In the genomic region with DNA sequence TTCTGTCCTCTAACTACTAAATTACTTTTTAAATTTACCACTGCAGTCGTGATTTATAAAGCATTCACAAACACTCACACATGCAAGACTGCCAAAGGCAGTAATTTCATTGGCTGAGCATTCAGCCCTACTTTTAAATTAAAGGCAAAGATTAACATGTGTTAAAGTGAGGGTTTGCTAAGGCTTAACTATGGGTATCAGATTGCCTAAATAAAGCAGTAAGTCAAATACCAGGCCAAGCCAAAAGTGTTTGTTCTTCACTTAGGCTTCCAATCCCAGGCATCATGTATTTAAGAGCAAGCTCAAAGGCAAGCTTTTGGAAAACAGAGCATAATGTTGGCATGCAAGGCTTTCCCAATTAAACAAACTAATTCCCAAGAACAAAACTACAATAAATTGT, we compare ENCODE assay signal across 24 cellular contexts.
DNase-seq lines count a peak whose midpoint lies in the region; ATAC-seq and TF ChIP-seq lines count a peak whose summit lies in the region.
"Had no signal": no experiment of that assay in that cellular context is flagged by ENCODE, and none has a peak within 500 bp of the region (broad histone marks: within the 10 kb centered on the region; RNA-seq: fewer than 3 reads in every experiment).

No MANE protein-coding gene starts in this region.

- intact Hi-C loops in HCT116 (cut with micrococcal nuclease) = no loop called here
- intact Hi-C loops in left lung (cut with DNase I) = no loop called here

- no peak overlapping the region for H3K27ac ChIP-seq in HCT116 (ENCODE audit: low read depth, low read length)
- peak overlapping the region in 1 of 2 donors; percentile 65 for H3K27ac ChIP-seq in left lung
- H3K27ac ChIP-seq: heart right ventricle, SJSA1, thoracic aorta had no signal

- no TSS peak for BruUV-seq in HCT116 (replicated peaks; lab: Mats Ljungman, UMichigan)

- H2AFZ ChIP-seq in HCT116 (ENCODE audit: low read depth, low read length, poor library complexity, severe bottlenecking) = peak overlapping the region; percentile 12

- H3K9ac ChIP-seq in HCT116 (ENCODE audit: low read length) = no peak overlapping the region

- no peaks in the 10 kb centered on the region for H4K20me1 ChIP-seq in HCT116 (ENCODE audit: insufficient read depth)

- TF ChIP-seq POLR2A in HCT116 (IDR thresholded peaks at IDR 0.05; ENCODE audit: borderline replicate concordance, extremely low read depth, insufficient read depth, insufficient read length) = no peak

- RAD21 ChIA-PET in HCT116 (lab: Charles Lee; ENCODE audit: low non-redundant PET in 1 of 2, low total read pairs in 2 of 2, uncharacterized antibody in 2 of 2, unreplicated experiment in 2 of 2) = no interaction called here

- no peaks in the 10 kb centered on the region for H3K27me3 ChIP-seq in HCT116 (ENCODE audit: insufficient read depth, low read length)
- no peaks in the 10 kb centered on the region for H3K27me3 ChIP-seq in left lung
- H3K27me3 ChIP-seq: heart right ventricle, SJSA1 had no signal

- H3K9me2 ChIP-seq in HCT116 (ENCODE audit: insufficient read depth) = no peaks in the 10 kb centered on the region

- no peaks in the 10 kb centered on the region for H3K79me2 ChIP-seq in HCT116 (ENCODE audit: insufficient read depth, low read length)

- CTCF ChIA-PET in HCT116 (lab: Charles Lee) = no interaction called here

- ATAC-seq in HCT116 (no peak), left lung (peak; percentile 86), HG03378 (IDR thresholded peaks at IDR 0.05; ENCODE audit: unreplicated experiment) (no peak), HG02870 (IDR thresholded peaks at IDR 0.05; ENCODE audit: unreplicated experiment) (no peak), HG03442 (IDR thresholded peaks at IDR 0.05; ENCODE audit: unreplicated experiment) (no peak)
- ATAC-seq: activated CD8-positive, alpha-beta T cell treated with anti-CD3 and anti-CD28 coated beads for 36 hours; effector memory CD8-positive, alpha-beta T cell; heart right ventricle; right cardiac atrium; stimulated activated memory B cell treated with anti-CD40 and anti-IgM and Interleukin-4, amounts not matched to agents 10 μg/mL and 1 μg/mL and 100 μg/mL, for 72 hours; T-helper 17 cell had no signal

- TF ChIP-seq RAD21 in HCT116 (IDR thresholded peaks at IDR 0.05; ENCODE audit: low read depth) = no peak

- H3K4me3 ChIP-seq in AG10803 (ENCODE audit: low read length) (no peak overlapping the region), HCT116 (replicated peaks in 1 of 2; ENCODE audit: low read depth in 1 of 2, low read length in 2 of 2) (no peak overlapping the region), left lung (no peak overlapping the region)
- H3K4me3 ChIP-seq: heart right ventricle, SJSA1, thoracic aorta had no signal

- H3K36me3 ChIP-seq in HCT116 (ENCODE audit: control insufficient read depth in 1 of 2, insufficient read depth in 2 of 2, low read length in 2 of 2) = no peaks in the 10 kb centered on the region
- no peaks in the 10 kb centered on the region for H3K36me3 ChIP-seq in left lung
- H3K36me3 ChIP-seq: heart right ventricle, SJSA1, thoracic aorta had no signal

- DNase-seq in AG10803 (ENCODE audit: low read depth) = peak; percentile 36
- no peak for DNase-seq in HCT116 (ENCODE audit: low read depth, low spot score)
- peak; percentile 68 for DNase-seq in NCI-H774 (lab: John Stamatoyannopoulos, UW)
- DNase-seq in left lung = no peak
- DNase-seq in LoVo (ENCODE audit: low spot score) = no peak
- DNase-seq: activated CD8-positive, alpha-beta T cell treated with anti-CD3 and anti-CD28 coated beads for 36 hours; activated naive CD4-positive, alpha-beta T cell treated with anti-CD3 and anti-CD28 coated beads for 36 hours; activated T-cell treated with anti-CD3 and anti-CD28 coated beads, Interleukin-2, amount 50 U/mL, for 24 hours; anterior cingulate cortex; CD8-positive, alpha-beta memory T cell; effector memory CD8-positive, alpha-beta T cell; heart right ventricle; immature natural killer cell; Karpas-422; NCI-H1048; NCI-H526; right cardiac atrium; T-helper 17 cell had no signal

- TF ChIP-seq CTCF in AG10803 (conservative IDR thresholded peaks at IDR 0.05; ENCODE audit: low read length) = no peak
- TF ChIP-seq CTCF in HCT116 (IDR thresholded peaks at IDR 0.05 in 2 of 3, conservative IDR thresholded peaks at IDR 0.05 in 1 of 3; ENCODE audit: borderline replicate concordance in 1 of 3, insufficient read depth in 1 of 3, low read depth in 2 of 3, low read length in 2 of 3) = no peak
- TF ChIP-seq CTCF in left lung (IDR thresholded peaks at IDR 0.05) = no peak

- POLR2A ChIA-PET in HCT116 (lab: Charles Lee) = no interaction called here

- H3K9me3 ChIP-seq in HCT116 (ENCODE audit: control insufficient read depth in 1 of 2, insufficient read depth in 1 of 2, low read depth in 1 of 2, low read length in 2 of 2) (no peaks in the 10 kb centered on the region), left lung (no peaks in the 10 kb centered on the region)
- H3K9me3 ChIP-seq: heart right ventricle, SJSA1, thoracic aorta had no signal

- H3K4me2 ChIP-seq in HCT116 (ENCODE audit: low read length) = no peak overlapping the region

- H3K4me1 ChIP-seq in HCT116 (ENCODE audit: control insufficient read depth in 1 of 2, insufficient read depth in 2 of 2, low read length in 2 of 2) (no peaks in the 10 kb centered on the region), left lung (peaks cover 0 to 7% of the 10 kb centered on the region in 2 donors)
- H3K4me1 ChIP-seq: heart right ventricle had no signal

TF ChIP-seq in HCT116, 20 proteins besides CTCF, POLR2A, EP300 and RAD21 (continues in another document):
- no peak for TF ChIP-seq SRF (IDR thresholded peaks at IDR 0.05; ENCODE audit: low read depth)
- TF ChIP-seq, protein P1, sequence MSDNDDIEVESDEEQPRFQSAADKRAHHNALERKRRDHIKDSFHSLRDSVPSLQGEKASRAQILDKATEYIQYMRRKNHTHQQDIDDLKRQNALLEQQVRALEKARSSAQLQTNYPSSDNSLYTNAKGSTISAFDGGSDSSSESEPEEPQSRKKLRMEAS (IDR thresholded peaks at IDR 0.05) = no peak
- TF ChIP-seq YY1 (IDR thresholded peaks at IDR 0.05; ENCODE audit: extremely low read depth, insufficient replicate concordance, low read depth, low read length) = no peak
- no peak for TF ChIP-seq EZH2 (IDR thresholded peaks at IDR 0.05)
- TF ChIP-seq EZH2phosphoT487 (IDR thresholded peaks at IDR 0.05; ENCODE audit: borderline replicate concordance) = no peak
- no peak for TF ChIP-seq CEBPB (IDR thresholded peaks at IDR 0.05; ENCODE audit: low read depth)
- TF ChIP-seq, protein P2, sequence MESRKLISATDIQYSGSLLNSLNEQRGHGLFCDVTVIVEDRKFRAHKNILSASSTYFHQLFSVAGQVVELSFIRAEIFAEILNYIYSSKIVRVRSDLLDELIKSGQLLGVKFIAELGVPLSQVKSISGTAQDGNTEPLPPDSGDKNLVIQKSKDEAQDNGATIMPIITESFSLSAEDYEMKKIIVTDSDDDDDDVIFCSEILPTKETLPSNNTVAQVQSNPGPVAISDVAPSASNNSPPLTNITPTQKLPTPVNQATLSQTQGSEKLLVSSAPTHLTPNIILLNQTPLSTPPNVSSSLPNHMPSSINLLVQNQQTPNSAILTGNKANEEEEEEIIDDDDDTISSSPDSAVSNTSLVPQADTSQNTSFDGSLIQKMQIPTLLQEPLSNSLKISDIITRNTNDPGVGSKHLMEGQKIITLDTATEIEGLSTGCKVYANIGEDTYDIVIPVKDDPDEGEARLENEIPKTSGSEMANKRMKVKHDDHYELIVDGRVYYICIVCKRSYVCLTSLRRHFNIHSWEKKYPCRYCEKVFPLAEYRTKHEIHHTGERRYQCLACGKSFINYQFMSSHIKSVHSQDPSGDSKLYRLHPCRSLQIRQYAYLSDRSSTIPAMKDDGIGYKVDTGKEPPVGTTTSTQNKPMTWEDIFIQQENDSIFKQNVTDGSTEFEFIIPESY (IDR thresholded peaks at IDR 0.05; ENCODE audit: extremely low read depth, insufficient replicate concordance, low read length) = no peak
- TF ChIP-seq ELF1 (IDR thresholded peaks at IDR 0.05; ENCODE audit: borderline replicate concordance, low read depth) = no peak
- no peak for TF ChIP-seq JUND (IDR thresholded peaks at IDR 0.05)
- no peak for TF ChIP-seq ZNF274 (IDR thresholded peaks at IDR 0.05; ENCODE audit: low read depth, low read length)
- TF ChIP-seq, protein P3, sequence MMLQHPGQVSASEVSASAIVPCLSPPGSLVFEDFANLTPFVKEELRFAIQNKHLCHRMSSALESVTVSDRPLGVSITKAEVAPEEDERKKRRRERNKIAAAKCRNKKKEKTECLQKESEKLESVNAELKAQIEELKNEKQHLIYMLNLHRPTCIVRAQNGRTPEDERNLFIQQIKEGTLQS (IDR thresholded peaks at IDR 0.05) = no peak
- TF ChIP-seq CBX3 (IDR thresholded peaks at IDR 0.05; ENCODE audit: low read depth) = no peak
- TF ChIP-seq, protein P4, sequence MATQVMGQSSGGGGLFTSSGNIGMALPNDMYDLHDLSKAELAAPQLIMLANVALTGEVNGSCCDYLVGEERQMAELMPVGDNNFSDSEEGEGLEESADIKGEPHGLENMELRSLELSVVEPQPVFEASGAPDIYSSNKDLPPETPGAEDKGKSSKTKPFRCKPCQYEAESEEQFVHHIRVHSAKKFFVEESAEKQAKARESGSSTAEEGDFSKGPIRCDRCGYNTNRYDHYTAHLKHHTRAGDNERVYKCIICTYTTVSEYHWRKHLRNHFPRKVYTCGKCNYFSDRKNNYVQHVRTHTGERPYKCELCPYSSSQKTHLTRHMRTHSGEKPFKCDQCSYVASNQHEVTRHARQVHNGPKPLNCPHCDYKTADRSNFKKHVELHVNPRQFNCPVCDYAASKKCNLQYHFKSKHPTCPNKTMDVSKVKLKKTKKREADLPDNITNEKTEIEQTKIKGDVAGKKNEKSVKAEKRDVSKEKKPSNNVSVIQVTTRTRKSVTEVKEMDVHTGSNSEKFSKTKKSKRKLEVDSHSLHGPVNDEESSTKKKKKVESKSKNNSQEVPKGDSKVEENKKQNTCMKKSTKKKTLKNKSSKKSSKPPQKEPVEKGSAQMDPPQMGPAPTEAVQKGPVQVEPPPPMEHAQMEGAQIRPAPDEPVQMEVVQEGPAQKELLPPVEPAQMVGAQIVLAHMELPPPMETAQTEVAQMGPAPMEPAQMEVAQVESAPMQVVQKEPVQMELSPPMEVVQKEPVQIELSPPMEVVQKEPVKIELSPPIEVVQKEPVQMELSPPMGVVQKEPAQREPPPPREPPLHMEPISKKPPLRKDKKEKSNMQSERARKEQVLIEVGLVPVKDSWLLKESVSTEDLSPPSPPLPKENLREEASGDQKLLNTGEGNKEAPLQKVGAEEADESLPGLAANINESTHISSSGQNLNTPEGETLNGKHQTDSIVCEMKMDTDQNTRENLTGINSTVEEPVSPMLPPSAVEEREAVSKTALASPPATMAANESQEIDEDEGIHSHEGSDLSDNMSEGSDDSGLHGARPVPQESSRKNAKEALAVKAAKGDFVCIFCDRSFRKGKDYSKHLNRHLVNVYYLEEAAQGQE (IDR thresholded peaks at IDR 0.05; ENCODE audit: low read depth) = no peak
- TF ChIP-seq POLR2AphosphoS5 (IDR thresholded peaks at IDR 0.05; ENCODE audit: low read depth, low read length) = no peak
- no peak for TF ChIP-seq EGR1 (IDR thresholded peaks at IDR 0.05; ENCODE audit: low read depth)
- TF ChIP-seq TCF7L2 (IDR thresholded peaks at IDR 0.05; ENCODE audit: borderline replicate concordance, extremely low read depth, insufficient read depth, insufficient read length) = no peak

Comparison
In these comparisons a context has a peak if more than half of its experiments do, and no peak if none do; other contexts are left out.
1. DNase-seq: peak in AG10803 (single experiment) and NCI-H774 (single experiment); none in HCT116 (single experiment), left lung (0 of 2) and LoVo (single experiment).